1 cellular context compared by ENCODE assay signal in genomic region chr15:89119489-89120478, GRCh38.
A peak's percentile ranks its signal among the peaks of the same experiment; 100 is the strongest.
TF ChIP-seq lines count a peak whose summit lies in the region.

No MANE protein-coding gene starts in this region.

TF ChIP-seq in HepG2, 621 proteins besides CTCF, POLR2A, EP300 and RAD21 (continues in another document):
- TF ChIP-seq ZNF317 (CRISPR knock-in tag; IDR thresholded peaks at IDR 0.05): no peak
- peak; percentile 83 for TF ChIP-seq PRPF4 (IDR thresholded peaks at IDR 0.05; ENCODE audit: low read depth, low read length, poor library complexity, severe bottlenecking)
- no peak for TF ChIP-seq MEF2D (CRISPR knock-in tag; IDR thresholded peaks at IDR 0.05)
- 0 out of 2 replicates have a peak, but pooled peaks have one; percentile 10 for TF ChIP-seq ZNF703 (CRISPR knock-in tag; IDR thresholded peaks at IDR 0.05; ENCODE audit: borderline replicate concordance)
- peak; percentile 64; the same call in 1 of the 2 replicates for TF ChIP-seq ZBTB4 (CRISPR knock-in tag; IDR thresholded peaks at IDR 0.05; ENCODE audit: borderline replicate concordance)
- no peak for TF ChIP-seq ZBTB2 (CRISPR knock-in tag; IDR thresholded peaks at IDR 0.05; ENCODE audit: low read depth)
- TF ChIP-seq ERF (CRISPR knock-in tag; IDR thresholded peaks at IDR 0.05): no peak
- TF ChIP-seq GATAD2A (CRISPR knock-in tag; IDR thresholded peaks at IDR 0.05): peak; percentile 46; the same call in 1 of the 2 replicates
- 0 out of 2 replicates have a peak, but pooled peaks have one; percentile 14 for TF ChIP-seq STAT6 (CRISPR knock-in tag; IDR thresholded peaks at IDR 0.05; ENCODE audit: borderline replicate concordance)
- TF ChIP-seq MZF1 (CRISPR knock-in tag; IDR thresholded peaks at IDR 0.05; ENCODE audit: borderline replicate concordance): no peak
- no peak for TF ChIP-seq ZNF550 (CRISPR knock-in tag; IDR thresholded peaks at IDR 0.05; ENCODE audit: borderline replicate concordance)
- no peak for TF ChIP-seq ZNF530 (CRISPR knock-in tag; IDR thresholded peaks at IDR 0.05; ENCODE audit: low read depth)
- TF ChIP-seq RARA (CRISPR knock-in tag; IDR thresholded peaks at IDR 0.05): 0 out of 2 replicates have a peak, but pooled peaks have one; percentile 11
- peak; percentile 46 for TF ChIP-seq FOSL2 (CRISPR knock-in tag; IDR thresholded peaks at IDR 0.05)
- TF ChIP-seq ZNF761 (CRISPR knock-in tag; conservative IDR thresholded peaks at IDR 0.05): no peak
- TF ChIP-seq TCF7 (IDR thresholded peaks at IDR 0.05; ENCODE audit: low read depth): no peak
- TF ChIP-seq ZBTB38 (CRISPR knock-in tag; IDR thresholded peaks at IDR 0.05): peak; percentile 85
- TF ChIP-seq ONECUT2 (CRISPR knock-in tag; IDR thresholded peaks at IDR 0.05): no peak
- 0 out of 2 replicates have a peak, but pooled peaks have one; percentile 22 for TF ChIP-seq HOXA3 (CRISPR knock-in tag; IDR thresholded peaks at IDR 0.05)
- TF ChIP-seq MIXL1 (CRISPR knock-in tag; IDR thresholded peaks at IDR 0.05): 0 out of 2 replicates have a peak, but pooled peaks have one; percentile 26
- peak; percentile 74; the same call in 1 of the 2 replicates for TF ChIP-seq FOSL1 (CRISPR knock-in tag; IDR thresholded peaks at IDR 0.05; ENCODE audit: borderline replicate concordance)
- peak; percentile 65 for TF ChIP-seq RFX1 (IDR thresholded peaks at IDR 0.05)
- TF ChIP-seq ZNF503 (CRISPR knock-in tag; IDR thresholded peaks at IDR 0.05): no peak
- TF ChIP-seq SOX13 (IDR thresholded peaks at IDR 0.05): no peak
- peak in 1 of 2 experiments; percentile 19; a peak in 1 of 4 replicates for TF ChIP-seq SOX13 (CRISPR knock-in tag; conservative IDR thresholded peaks at IDR 0.05 in 1 of 2, IDR thresholded peaks at IDR 0.05 in 1 of 2)
- no peak for TF ChIP-seq ZFP36L2 (CRISPR knock-in tag; IDR thresholded peaks at IDR 0.05)
- TF ChIP-seq ARNT2 (CRISPR knock-in tag; IDR thresholded peaks at IDR 0.05; ENCODE audit: low read depth): no peak
- TF ChIP-seq ZNF749 (CRISPR knock-in tag; IDR thresholded peaks at IDR 0.05; ENCODE audit: borderline replicate concordance): no peak
- TF ChIP-seq ZNF362 (CRISPR knock-in tag; IDR thresholded peaks at IDR 0.05; ENCODE audit: borderline replicate concordance): no peak
- TF ChIP-seq PTBP1 (IDR thresholded peaks at IDR 0.05; ENCODE audit: low read depth, low read length, poor library complexity, severe bottlenecking): no peak
- TF ChIP-seq MNT (IDR thresholded peaks at IDR 0.05): 0 out of 2 replicates have a peak, but pooled peaks have one; percentile 33
- no peak for TF ChIP-seq ZFYVE20 (CRISPR knock-in tag; IDR thresholded peaks at IDR 0.05; ENCODE audit: borderline replicate concordance, low read depth)
- TF ChIP-seq ARID3A (IDR thresholded peaks at IDR 0.05; ENCODE audit: low read depth, low read length): peak; percentile 76; the same call in 1 of the 2 replicates
- TF ChIP-seq MAFK (conservative IDR thresholded peaks at IDR 0.05 in 1 of 2, IDR thresholded peaks at IDR 0.05 in 1 of 2; ENCODE audit: low read length in 2 of 2): 0 out of 4 replicates have a peak, but pooled peaks of 1 of the 2 experiments have one; percentile 7
- TF ChIP-seq DRAP1 (CRISPR knock-in tag; IDR thresholded peaks at IDR 0.05): no peak
- peak; percentile 71; the same call in 1 of the 2 replicates for TF ChIP-seq NFIC (IDR thresholded peaks at IDR 0.05; ENCODE audit: low read length)
- peak; percentile 90 for TF ChIP-seq FOXA1 (IDR thresholded peaks at IDR 0.05)
- TF ChIP-seq FOXA1 (CRISPR knock-in tag; IDR thresholded peaks at IDR 0.05): no peak; the same call in 1 of the 2 replicates
- TF ChIP-seq FOXP1 (IDR thresholded peaks at IDR 0.05): no peak
- TF ChIP-seq FOXP1 (CRISPR knock-in tag; IDR thresholded peaks at IDR 0.05): peak; percentile 62
- TF ChIP-seq PAXIP1 (CRISPR knock-in tag; conservative IDR thresholded peaks at IDR 0.05): 0 out of 2 replicates have a peak, but pooled peaks have one; percentile 29
